ENCODE assay signal across 1 cellular context in the genomic region with DNA sequence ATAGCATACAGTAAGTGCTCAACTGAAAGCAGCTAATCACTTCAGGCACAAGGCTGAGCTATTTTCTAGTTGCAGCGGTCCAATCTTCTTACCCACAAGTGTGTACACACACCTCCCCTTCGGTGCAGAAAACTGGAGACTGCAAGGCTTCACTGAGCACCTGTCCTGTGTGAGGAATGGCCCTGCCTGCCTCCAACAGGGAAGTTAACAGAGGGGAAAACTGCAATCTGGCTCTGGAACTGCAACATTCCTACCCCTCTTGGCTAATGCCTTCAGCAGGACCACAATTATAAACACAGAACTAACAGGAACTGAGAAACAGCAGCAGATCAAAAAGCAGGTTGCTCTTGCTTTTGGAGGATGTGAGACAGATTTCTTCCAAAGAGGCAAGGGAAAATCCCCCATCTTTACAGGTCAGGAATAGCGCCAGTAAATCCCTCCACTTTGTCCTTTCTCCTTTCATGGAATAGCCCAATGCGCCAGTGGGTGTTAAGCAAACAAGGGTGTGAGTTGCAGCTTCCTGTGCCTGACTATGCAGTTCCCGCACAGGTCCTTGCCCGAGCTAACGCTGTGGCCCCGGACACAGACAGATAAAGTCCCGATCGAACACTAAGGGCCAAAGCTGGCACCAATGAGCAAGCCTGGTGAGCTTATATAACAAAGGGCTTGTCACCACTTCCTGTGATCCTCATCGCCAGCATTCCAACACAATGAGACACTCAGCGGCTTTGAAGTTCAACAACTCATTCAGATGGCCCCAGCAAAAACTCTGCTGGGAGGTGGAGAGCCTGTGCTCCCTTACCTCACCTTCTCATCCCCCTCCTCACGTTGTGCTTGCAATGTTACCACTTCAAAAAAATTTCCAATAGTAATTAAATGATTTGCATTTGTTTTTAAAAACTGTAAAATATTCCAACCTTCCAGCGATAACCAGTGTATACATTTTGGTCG.
TF ChIP-seq lines count a peak whose summit lies in the region.

No MANE protein-coding gene starts in this region.

TF ChIP-seq in HepG2, 621 proteins besides CTCF, POLR2A, EP300 and RAD21 (continued from another document and continues in another):
- TF ChIP-seq, protein P1, sequence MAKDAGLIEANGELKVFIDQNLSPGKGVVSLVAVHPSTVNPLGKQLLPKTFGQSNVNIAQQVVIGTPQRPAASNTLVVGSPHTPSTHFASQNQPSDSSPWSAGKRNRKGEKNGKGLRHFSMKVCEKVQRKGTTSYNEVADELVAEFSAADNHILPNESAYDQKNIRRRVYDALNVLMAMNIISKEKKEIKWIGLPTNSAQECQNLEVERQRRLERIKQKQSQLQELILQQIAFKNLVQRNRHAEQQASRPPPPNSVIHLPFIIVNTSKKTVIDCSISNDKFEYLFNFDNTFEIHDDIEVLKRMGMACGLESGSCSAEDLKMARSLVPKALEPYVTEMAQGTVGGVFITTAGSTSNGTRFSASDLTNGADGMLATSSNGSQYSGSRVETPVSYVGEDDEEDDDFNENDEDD (CRISPR knock-in tag; IDR thresholded peaks at IDR 0.05; ENCODE audit: borderline replicate concordance) = peak; percentile 76
- TF ChIP-seq MTERF4 (CRISPR knock-in tag; IDR thresholded peaks at IDR 0.05) (no peak), ZNF446 (CRISPR knock-in tag; IDR thresholded peaks at IDR 0.05) (0 out of 2 replicates have a peak, but pooled peaks have one; percentile 16), SRY (CRISPR knock-in tag; IDR thresholded peaks at IDR 0.05) (no peak), ZBTB2 (CRISPR knock-in tag; IDR thresholded peaks at IDR 0.05; ENCODE audit: low read depth) (no peak), SP140L (CRISPR knock-in tag; IDR thresholded peaks at IDR 0.05; ENCODE audit: borderline replicate concordance) (peak; percentile 55; the same call in 1 of the 2 replicates), ZNF564 (CRISPR knock-in tag; IDR thresholded peaks at IDR 0.05) (no peak), ATRX (CRISPR knock-in tag; IDR thresholded peaks at IDR 0.05; ENCODE audit: borderline replicate concordance) (no peak), SMAD9 (CRISPR knock-in tag; IDR thresholded peaks at IDR 0.05) (no peak), ZFP90 (CRISPR knock-in tag; IDR thresholded peaks at IDR 0.05; ENCODE audit: borderline replicate concordance) (peak; percentile 82), IRF2 (CRISPR knock-in tag; IDR thresholded peaks at IDR 0.05) (peak; percentile 87), PHF5A (CRISPR knock-in tag; IDR thresholded peaks at IDR 0.05; ENCODE audit: low read depth, unreplicated experiment) (no peak), CCDC6 (CRISPR knock-in tag; IDR thresholded peaks at IDR 0.05) (peak; percentile 62; the same call in 1 of the 2 replicates), NFE2 (CRISPR knock-in tag; IDR thresholded peaks at IDR 0.05) (no peak), CEBPB (IDR thresholded peaks at IDR 0.05; ENCODE audit: borderline replicate concordance, low read depth, low read length) (peak; percentile 52; the same call in 1 of the 2 replicates), GZF1 (CRISPR knock-in tag; IDR thresholded peaks at IDR 0.05) (no peak), AHR (CRISPR knock-in tag; IDR thresholded peaks at IDR 0.05) (0 out of 2 replicates have a peak, but pooled peaks have one; percentile 76), HNF4G (IDR thresholded peaks at IDR 0.05; ENCODE audit: borderline replicate concordance, low read depth, low read length) (no peak), HNF4G (CRISPR knock-in tag; IDR thresholded peaks at IDR 0.05; ENCODE audit: borderline replicate concordance, low read depth) (peak; percentile 87), DR1 (CRISPR knock-in tag; IDR thresholded peaks at IDR 0.05) (0 out of 2 replicates have a peak, but pooled peaks have one; percentile 36), HCFC1 (IDR thresholded peaks at IDR 0.05; ENCODE audit: low read depth, low read length) (no peak), REXO4 (CRISPR knock-in tag; IDR thresholded peaks at IDR 0.05; ENCODE audit: borderline replicate concordance) (no peak), ZBTB34 (CRISPR knock-in tag; IDR thresholded peaks at IDR 0.05) (peak; percentile 99), PPARG (CRISPR knock-in tag; conservative IDR thresholded peaks at IDR 0.05) (peak; percentile 85), TSC22D2 (CRISPR knock-in tag; IDR thresholded peaks at IDR 0.05; ENCODE audit: borderline replicate concordance) (peak; percentile 93; the same call in 1 of the 2 replicates), HIC2 (CRISPR knock-in tag; IDR thresholded peaks at IDR 0.05; ENCODE audit: low read depth) (peak; percentile 97), ISL2 (CRISPR knock-in tag; IDR thresholded peaks at IDR 0.05) (peak; percentile 87), ZBTB37 (CRISPR knock-in tag; IDR thresholded peaks at IDR 0.05) (peak; percentile 97), ZNF414 (CRISPR knock-in tag; IDR thresholded peaks at IDR 0.05) (peak; percentile 28; the same call in 1 of the 2 replicates), ZNF572 (CRISPR knock-in tag; IDR thresholded peaks at IDR 0.05) (no peak), ZNF501 (CRISPR knock-in tag; IDR thresholded peaks at IDR 0.05) (no peak; the same call in none of the 2 replicates), ZNF546 (CRISPR knock-in tag; conservative IDR thresholded peaks at IDR 0.05) (peak; percentile 74; the same call in 1 of the 2 replicates), IKZF4 (CRISPR knock-in tag; IDR thresholded peaks at IDR 0.05; ENCODE audit: borderline replicate concordance, low read depth, not compliant biosample characterization) (no peak), BORCS8-MEF2B (CRISPR knock-in tag; IDR thresholded peaks at IDR 0.05) (no peak), NCOR1 (IDR thresholded peaks at IDR 0.05; ENCODE audit: borderline replicate concordance, low read length) (peak; percentile 79; the same call in 1 of the 2 replicates), RELA (CRISPR knock-in tag; IDR thresholded peaks at IDR 0.05) (0 out of 2 replicates have a peak, but pooled peaks have one; percentile 41), SOX6 (IDR thresholded peaks at IDR 0.05) (no peak), SOX6 (CRISPR knock-in tag; IDR thresholded peaks at IDR 0.05) (peak; percentile 98)
- TF ChIP-seq, protein P2, sequence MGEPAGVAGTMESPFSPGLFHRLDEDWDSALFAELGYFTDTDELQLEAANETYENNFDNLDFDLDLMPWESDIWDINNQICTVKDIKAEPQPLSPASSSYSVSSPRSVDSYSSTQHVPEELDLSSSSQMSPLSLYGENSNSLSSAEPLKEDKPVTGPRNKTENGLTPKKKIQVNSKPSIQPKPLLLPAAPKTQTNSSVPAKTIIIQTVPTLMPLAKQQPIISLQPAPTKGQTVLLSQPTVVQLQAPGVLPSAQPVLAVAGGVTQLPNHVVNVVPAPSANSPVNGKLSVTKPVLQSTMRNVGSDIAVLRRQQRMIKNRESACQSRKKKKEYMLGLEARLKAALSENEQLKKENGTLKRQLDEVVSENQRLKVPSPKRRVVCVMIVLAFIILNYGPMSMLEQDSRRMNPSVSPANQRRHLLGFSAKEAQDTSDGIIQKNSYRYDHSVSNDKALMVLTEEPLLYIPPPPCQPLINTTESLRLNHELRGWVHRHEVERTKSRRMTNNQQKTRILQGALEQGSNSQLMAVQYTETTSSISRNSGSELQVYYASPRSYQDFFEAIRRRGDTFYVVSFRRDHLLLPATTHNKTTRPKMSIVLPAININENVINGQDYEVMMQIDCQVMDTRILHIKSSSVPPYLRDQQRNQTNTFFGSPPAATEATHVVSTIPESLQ (CRISPR knock-in tag; conservative IDR thresholded peaks at IDR 0.05) = 0 out of 2 replicates have a peak, but pooled peaks have one; percentile 20
- TF ChIP-seq, protein P3, sequence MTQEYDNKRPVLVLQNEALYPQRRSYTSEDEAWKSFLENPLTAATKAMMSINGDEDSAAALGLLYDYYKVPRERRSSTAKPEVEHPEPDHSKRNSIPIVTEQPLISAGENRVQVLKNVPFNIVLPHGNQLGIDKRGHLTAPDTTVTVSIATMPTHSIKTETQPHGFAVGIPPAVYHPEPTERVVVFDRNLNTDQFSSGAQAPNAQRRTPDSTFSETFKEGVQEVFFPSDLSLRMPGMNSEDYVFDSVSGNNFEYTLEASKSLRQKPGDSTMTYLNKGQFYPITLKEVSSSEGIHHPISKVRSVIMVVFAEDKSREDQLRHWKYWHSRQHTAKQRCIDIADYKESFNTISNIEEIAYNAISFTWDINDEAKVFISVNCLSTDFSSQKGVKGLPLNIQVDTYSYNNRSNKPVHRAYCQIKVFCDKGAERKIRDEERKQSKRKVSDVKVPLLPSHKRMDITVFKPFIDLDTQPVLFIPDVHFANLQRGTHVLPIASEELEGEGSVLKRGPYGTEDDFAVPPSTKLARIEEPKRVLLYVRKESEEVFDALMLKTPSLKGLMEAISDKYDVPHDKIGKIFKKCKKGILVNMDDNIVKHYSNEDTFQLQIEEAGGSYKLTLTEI (CRISPR knock-in tag; conservative IDR thresholded peaks at IDR 0.05) = no peak
- TF ChIP-seq, protein P4, sequence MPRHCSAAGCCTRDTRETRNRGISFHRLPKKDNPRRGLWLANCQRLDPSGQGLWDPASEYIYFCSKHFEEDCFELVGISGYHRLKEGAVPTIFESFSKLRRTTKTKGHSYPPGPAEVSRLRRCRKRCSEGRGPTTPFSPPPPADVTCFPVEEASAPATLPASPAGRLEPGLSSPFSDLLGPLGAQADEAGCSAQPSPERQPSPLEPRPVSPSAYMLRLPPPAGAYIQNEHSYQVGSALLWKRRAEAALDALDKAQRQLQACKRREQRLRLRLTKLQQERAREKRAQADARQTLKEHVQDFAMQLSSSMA (CRISPR knock-in tag; IDR thresholded peaks at IDR 0.05) = no peak
- TF ChIP-seq, protein P5, sequence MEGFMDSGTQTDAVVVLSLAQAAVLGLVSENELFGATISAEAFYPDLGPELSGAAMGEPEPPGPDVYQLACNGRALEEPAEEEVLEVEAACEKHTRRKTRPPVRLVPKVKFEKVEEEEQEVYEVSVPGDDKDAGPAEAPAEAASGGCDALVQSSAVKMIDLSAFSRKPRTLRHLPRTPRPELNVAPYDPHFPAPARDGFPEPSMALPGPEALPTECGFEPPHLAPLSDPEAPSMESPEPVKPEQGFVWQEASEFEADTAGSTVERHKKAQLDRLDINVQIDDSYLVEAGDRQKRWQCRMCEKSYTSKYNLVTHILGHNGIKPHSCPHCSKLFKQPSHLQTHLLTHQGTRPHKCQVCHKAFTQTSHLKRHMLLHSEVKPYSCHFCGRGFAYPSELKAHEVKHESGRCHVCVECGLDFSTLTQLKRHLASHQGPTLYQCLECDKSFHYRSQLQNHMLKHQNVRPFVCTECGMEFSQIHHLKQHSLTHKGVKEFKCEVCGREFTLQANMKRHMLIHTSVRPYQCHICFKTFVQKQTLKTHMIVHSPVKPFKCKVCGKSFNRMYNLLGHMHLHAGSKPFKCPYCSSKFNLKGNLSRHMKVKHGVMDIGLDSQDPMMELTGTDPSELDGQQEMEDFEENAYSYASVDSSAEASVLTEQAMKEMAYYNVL (CRISPR knock-in tag; IDR thresholded peaks at IDR 0.05; ENCODE audit: borderline replicate concordance) = peak; percentile 95
